ENCODE assay signal across 15 cellular contexts in the genomic region with DNA sequence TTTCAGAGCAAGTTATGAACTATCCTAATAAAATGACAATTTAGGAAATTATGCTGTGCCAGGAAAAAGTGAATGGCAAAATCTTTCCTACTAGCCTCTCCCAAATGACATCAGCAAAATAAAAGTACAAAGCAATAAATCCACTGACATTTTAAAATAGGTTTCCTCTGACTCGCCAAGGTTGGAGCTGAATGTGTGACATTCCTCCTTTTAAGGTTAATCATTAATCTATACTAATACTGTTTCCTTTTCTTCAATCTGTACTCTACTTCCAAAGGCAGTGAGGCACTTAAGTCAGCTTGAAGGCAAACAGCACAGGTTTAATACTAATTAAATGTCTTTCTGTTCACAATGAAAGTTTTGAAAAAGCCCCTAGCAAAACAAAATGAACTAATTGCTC. TPM values are rescaled to one million over a fixed set of nuclear protein-coding genes. Genes with fewer than 3 reads are reported as not detected.
DNase-seq lines count a peak whose midpoint lies in the region; ATAC-seq and TF ChIP-seq lines count a peak whose summit lies in the region.
"Had no signal": no experiment of that assay in that cellular context is flagged by ENCODE, and none has a peak within 500 bp of the region (broad histone marks: within the 10 kb centered on the region; RNA-seq: fewer than 3 reads in every experiment).

No MANE protein-coding gene starts in this region.

- ATAC-seq in HG03025 (IDR thresholded peaks at IDR 0.05; ENCODE audit: low FRiP score, unreplicated experiment): no peak

- DNase-seq in Caki2 (ENCODE audit: low read depth) (peak; percentile 86), glomerular visceral epithelial cell (ENCODE audit: extremely low spot score) (peak; percentile 65), prostate gland (ENCODE audit: low spot score) (no peak), left ventricle myocardium inferior (no peak), nucleus accumbens (lab: John Stamatoyannopoulos, UW) (no peak), GF-D8 (lab: John Stamatoyannopoulos, UW) (no peak)
- DNase-seq: effector memory CD4-positive, alpha-beta T cell; EL; NCI-H526 treated with DMSO at 0.1 percent for 48 hours; SHP77 treated with DMSO at 0.1 percent for 48 hours had no signal

- H3K9me3 ChIP-seq in prostate gland (no peaks in the 10 kb centered on the region), left ventricle myocardium inferior (replicated peaks) (no peaks in the 10 kb centered on the region)

- 6% methylated on average over 1 of the region's 1 CpG for WGBS in prostate gland

- H3K27ac ChIP-seq in VCaP (peak overlapping the region; percentile 63), prostate gland (peak overlapping the region; percentile 26 to 52), left ventricle myocardium inferior (replicated peaks) (no peak overlapping the region)

- intact Hi-C loops in prostate gland (cut with DNase I) (no loop called here), left ventricle myocardium inferior (cut with micrococcal nuclease) (no loop called here)

- H3K4me1 ChIP-seq in prostate gland (replicated peaks): no peaks in the 10 kb centered on the region
- H3K4me1 ChIP-seq in left ventricle myocardium inferior: peaks cover 46% of the 10 kb centered on the region

- no peak for TF ChIP-seq POLR2A in prostate gland (IDR thresholded peaks at IDR 0.05)

- H3K36me3 ChIP-seq in prostate gland: no peaks in the 10 kb centered on the region
- H3K36me3 ChIP-seq in left ventricle myocardium inferior: peaks cover 42% of the 10 kb centered on the region

- H3K4me3 ChIP-seq in prostate gland (no peak overlapping the region), left ventricle myocardium inferior (no peak overlapping the region)
- H3K4me3 ChIP-seq: smooth muscle cell had no signal

- TF ChIP-seq CTCF in VCaP (conservative IDR thresholded peaks at IDR 0.05): no peak
- no peak for TF ChIP-seq CTCF in prostate gland (IDR thresholded peaks at IDR 0.05)
- no peak for TF ChIP-seq CTCF in left ventricle myocardium inferior (IDR thresholded peaks at IDR 0.05; ENCODE audit: borderline replicate concordance)

- H3K27me3 ChIP-seq in prostate gland (replicated peaks; ENCODE audit: insufficient read depth) (no peaks in the 10 kb centered on the region), left ventricle myocardium inferior (ENCODE audit: low read depth) (no peaks in the 10 kb centered on the region)

- in situ Hi-C loops in Caki2 (cut with HindIII; ENCODE audit: low pct_unique_long_range_greater_than_20kb, low sequenced_read_pairs): no loop called here

RNA-seq across cellular contexts. Expression of a gene that starts 15.7 kb away (rescaled TPM):
- 14.9 and 29.2 TPM in 2 replicates for total RNA-seq in Caki2 (2014; rRNA removed; shearing (Covaris generic); ENCODE audit: low replicate concordance)
- 10 to 100 TPM; 16.7 to 77.8 TPM for total RNA-seq in prostate gland
- total RNA-seq in left ventricle myocardium inferior: 15.4 TPM

RNA-seq across cellular contexts. Expression of a gene that starts 47.7 kb away (rescaled TPM):
- 165 and 188 TPM in 2 replicates for total RNA-seq in Caki2 (2014; rRNA removed; shearing (Covaris generic); ENCODE audit: low replicate concordance)
- total RNA-seq in prostate gland (100 to 1,000 TPM in 1 of 2 donors, 10 to 100 TPM in 1; 96.2 to 239 TPM), left ventricle myocardium inferior (14.2 TPM)
- total RNA-seq: B cell, mononuclear cell had no signal

Comparison
In these comparisons a context has a peak if more than half of its experiments do, and no peak if none do; other contexts are left out.
1. DNase-seq: peak in Caki2 (single experiment) and glomerular visceral epithelial cell (single experiment); none in prostate gland (single experiment), left ventricle myocardium inferior (single experiment), nucleus accumbens (0 of 56) and GF-D8 (single experiment).